In genomic region chr6:43919774-43920173, GRCh38 we compare ENCODE assay signal across 8 cellular contexts.
"Had no signal": no experiment of that assay in that cellular context is flagged by ENCODE, and none has a peak within 500 bp of the region (broad histone marks: within the 10 kb centered on the region; RNA-seq: fewer than 3 reads in every experiment).

No MANE protein-coding gene starts in this region.

- H3K4me2 ChIP-seq: GM23338 had no signal

- H3K9me3 Mint-ChIP-seq: GM23338, H9, IgD-negative memory B cell had no signal

- H3K27ac Mint-ChIP-seq: GM23338, H9, IgD-negative memory B cell had no signal

- ATAC-seq: GM23338 had no signal

- FAIRE-seq: H1, H54, HTR-8/SVneo had no signal

- H3K27me3 Mint-ChIP-seq: IgD-negative memory B cell had no signal

- H3K4me3 ChIP-seq: GM23338 had no signal

- H3K4me3 Mint-ChIP-seq: GM23338, H9, IgD-negative memory B cell had no signal

- DNase-seq: H9, HCEC 1CT, KG1 had no signal

- H3K36me3 Mint-ChIP-seq: IgD-negative memory B cell had no signal
